In genomic region chr1:160913229-160913628, GRCh38 we compare ENCODE assay signal across 13 cellular contexts. TPM values are rescaled to one million over a fixed set of nuclear protein-coding genes. Genes with fewer than 3 reads are reported as not detected.
"Had no signal": no experiment of that assay in that cellular context is flagged by ENCODE, and none has a peak within 500 bp of the region (broad histone marks: within the 10 kb centered on the region; RNA-seq: fewer than 3 reads in every experiment).

No MANE protein-coding gene starts in this region.

RNA-seq across cellular contexts. Expression of gene ITLN1, which starts 28.2 kb away (rescaled TPM):
- total RNA-seq: naive thymus-derived CD8-positive, alpha-beta T cell; neural crest cell; osteoblast; suprapubic skin had no signal

RNA-seq across cellular contexts. Expression of gene ITLN2, which starts 41.4 kb away (rescaled TPM):
- total RNA-seq: left lobe of liver; mesenteric fat pad; mucosa of gallbladder; naive thymus-derived CD8-positive, alpha-beta T cell; osteoblast; pancreas; psoas muscle; sigmoid colon; spleen; subcutaneous adipose tissue; urinary bladder had no signal

RNA-seq across cellular contexts. Expression of gene CD244, which starts 50.5 kb away (rescaled TPM):
- total RNA-seq: neural crest cell, osteoblast had no signal
